8 cellular contexts compared by ENCODE assay signal in genomic region chr11:59206635-59207034, GRCh38. TPM values are rescaled to one million over a fixed set of nuclear protein-coding genes. Genes with fewer than 3 reads are reported as not detected.
DNase-seq lines count a peak whose midpoint lies in the region; ATAC-seq, FAIRE-seq and TF ChIP-seq lines count a peak whose summit lies in the region.

No MANE protein-coding gene starts in this region.

- no peak for FAIRE-seq in bronchial epithelial cell (lab: Jason Lieb, UNC)

- H3K36me3 Mint-ChIP-seq in memory B cell, result peaks cover 49% of the 10 kb centered on the region

- POLR2A ChIA-PET in A673 (lab: Charles Lee; ENCODE audit: low non-redundant PET), result no interaction called here

- BruUV-seq in A673 (replicated peaks; lab: Mats Ljungman, UMichigan), result no TSS peak

- no peaks in the 10 kb centered on the region for H3K27me3 ChIP-seq in A673 (replicated peaks; ENCODE audit: insufficient read depth, low read depth, low read length, poor library complexity)
- H3K27me3 ChIP-seq in bronchial epithelial cell (ENCODE audit: control insufficient read depth, insufficient read depth, low read length), result no peaks in the 10 kb centered on the region

- no peaks in the 10 kb centered on the region for H3K9me3 ChIP-seq in A673 (ENCODE audit: low read depth, low read length, poor library complexity, severe bottlenecking)

- TF ChIP-seq CTCF in A673 (conservative IDR thresholded peaks at IDR 0.05; ENCODE audit: low read depth, low read length), result peak; percentile 77
- peak; percentile 84 for TF ChIP-seq CTCF in bronchial epithelial cell (IDR thresholded peaks at IDR 0.05; ENCODE audit: insufficient read depth, low read length, severe bottlenecking)

- intact Hi-C loops in A673 (cut with micrococcal nuclease; ENCODE audit: unreplicated experiment), result loop anchor here (1.0 kb wide), 1 partner anchor 224 kb away; no protein-coding TSS in a partner anchor

- H3K36me3 ChIP-seq in A673 (ENCODE audit: insufficient read depth, low read length, poor library complexity, severe bottlenecking) (no peaks in the 10 kb centered on the region), bronchial epithelial cell (ENCODE audit: control insufficient read depth, insufficient read depth, low read length) (peaks cover 9% of the 10 kb centered on the region)

- H3K27ac ChIP-seq in A673 (ENCODE audit: low read depth, low read length, poor library complexity, severe bottlenecking), result no peak overlapping the region

- H3K4me3 Mint-ChIP-seq in memory B cell, result peak overlapping the region; percentile 92

- no peaks in the 10 kb centered on the region for H3K9me3 Mint-ChIP-seq in memory B cell

- H3K4me1 Mint-ChIP-seq in memory B cell, result peaks cover 59% of the 10 kb centered on the region

- peak; percentile 68 for DNase-seq in A673 (ENCODE audit: low spot score)
- DNase-seq in G401 (ENCODE audit: low spot score), result peak; percentile 33
- peak; percentile 4 for DNase-seq in NCI-H2227 treated with DMSO at 0.1 percent for 48 hours (lab: John Stamatoyannopoulos, UW)
- DNase-seq in bronchial epithelial cell (ENCODE audit: low read depth), result peak; percentile 38
- DNase-seq in memory B cell (ENCODE audit: low spot score in 2 of 2), result no peak
- DNase-seq in stimulated activated CD4-positive, alpha-beta T cell treated with anti-CD3 and anti-CD28 coated beads, Interleukin-4, amount 100 ng/mL, for 1 hour, result no peak

- no peaks in the 10 kb centered on the region for H3K4me1 ChIP-seq in A673 (ENCODE audit: insufficient read depth, low read length, poor library complexity, severe bottlenecking)

- H3K4me3 ChIP-seq in A673 (ENCODE audit: low read depth, low read length, poor library complexity, severe bottlenecking) (no peak overlapping the region), bronchial epithelial cell (ENCODE audit: low read depth, low read length) (no peak overlapping the region)

- ATAC-seq in memory B cell (ENCODE audit: low read depth), result no peak
- no peak for ATAC-seq in HG03196 (IDR thresholded peaks at IDR 0.05; ENCODE audit: unreplicated experiment)
- no peak for ATAC-seq in GM19351 (IDR thresholded peaks at IDR 0.05; ENCODE audit: unreplicated experiment)

- CTCF ChIA-PET in A673 (lab: Charles Lee), result interaction anchor here (1.0 to 2.1 kb wide), 3 partner anchors 20 to 48 kb away, joined by 3 to 13 read pairs (median 4); partner anchors contain the start of gene DTX4

- H3K27me3 Mint-ChIP-seq in memory B cell, result no peaks in the 10 kb centered on the region

- H3K27ac Mint-ChIP-seq in memory B cell, result peak overlapping the region; percentile 96

- in situ Hi-C loops in G401 (cut with HindIII; ENCODE audit: low sequenced_read_pairs), result no loop called here

RNA-seq across cellular contexts. Expression of gene MPEG1, which starts 6.1 kb away (rescaled TPM):
- total RNA-seq in A673 (2021) (not detected in 2 replicates), bronchial epithelial cell (not detected in 2 replicates)
- total RNA-seq in G401 (2014; rRNA removed; shearing (Covaris generic)), result not detected in 2 replicates

RNA-seq across cellular contexts. Expression of gene DTX4, which starts 34.7 kb away (rescaled TPM):
- total RNA-seq in A673 (2021), result 1.9 and 2.0 TPM in 2 replicates
- total RNA-seq in G401 (2014; rRNA removed; shearing (Covaris generic)), result 0.55 and 3.7 TPM in 2 replicates
- 2.4 and 2.6 TPM in 2 replicates for total RNA-seq in bronchial epithelial cell

Comparison
In these comparisons a context has a peak if more than half of its experiments do, and no peak if none do; other contexts are left out.
1. DNase-seq: peak in A673 (single experiment), G401 (single experiment), NCI-H2227 treated with DMSO at 0.1 percent for 48 hours (single experiment) and bronchial epithelial cell (single experiment); none in memory B cell (0 of 2) and stimulated activated CD4-positive, alpha-beta T cell treated with anti-CD3 and anti-CD28 coated beads, Interleukin-4, amount 100 ng/mL, for 1 hour (single experiment).